ENCODE assay signal across 8 cellular contexts in genomic region chr5:119079436-119079921, GRCh38. TPM values are rescaled to one million over a fixed set of nuclear protein-coding genes. Genes with fewer than 3 reads are reported as not detected.
DNase-seq lines count a peak whose midpoint lies in the region; ATAC-seq and TF ChIP-seq lines count a peak whose summit lies in the region.
"Not testable (repeated sequence)": the region's sequence is repeated elsewhere in the genome, so short reads cannot be mapped to it uniquely, and the experiment has no call there.

No MANE protein-coding gene starts in this region.

- CTCF ChIA-PET in HEK293 (lab: Yijun Ruan, JAX): interaction anchor here (1.3 kb wide), 1 partner anchor 333 kb away, joined by 3 read pairs; no protein-coding TSS in a partner anchor

- H3K9me3 Mint-ChIP-seq in activated T-cell treated with anti-CD3 and anti-CD28 coated beads, Interleukin-2, amount 50 U/mL, for 72 hours: not testable (repeated sequence)

- peaks cover 21% of the 10 kb centered on the region for H3K4me1 ChIP-seq in HEK293 (ENCODE audit: control insufficient read depth, insufficient read depth, low read length)

- not testable (repeated sequence) for H3K27me3 Mint-ChIP-seq in activated T-cell treated with anti-CD3 and anti-CD28 coated beads, Interleukin-2, amount 50 U/mL, for 72 hours (ENCODE audit: low read depth)

- DNase-seq in AG08395 (ENCODE audit: low spot score) (peak; percentile 4), erythroblast (lab: John Stamatoyannopoulos, UW) (peak; percentile 71 to 72), retina (peak; percentile 19)
- peak; percentile 54 to 65 for DNase-seq in activated T-cell treated with anti-CD3 and anti-CD28 coated beads, Interleukin-2, amount 50 U/mL, for 72 hours

- not testable (repeated sequence) for TF ChIP-seq POLR2A in erythroblast (IDR thresholded peaks at IDR 0.05; ENCODE audit: low read length)

- ATAC-seq in GM18868 (IDR thresholded peaks at IDR 0.05; ENCODE audit: unreplicated experiment) (peak; percentile 54), HG03439 (IDR thresholded peaks at IDR 0.05; ENCODE audit: unreplicated experiment) (peak; percentile 43), SK-N-SH treated with all-trans-retinoic acid at 6 μM for 48 hours (peak; percentile 54)
- peak; percentile 93 to 94 for ATAC-seq in activated T-cell treated with anti-CD3 and anti-CD28 coated beads, Interleukin-2, amount 50 U/mL, for 72 hours (replicated peaks in 1 of 2)

- H3K36me3 Mint-ChIP-seq in activated T-cell treated with anti-CD3 and anti-CD28 coated beads, Interleukin-2, amount 50 U/mL, for 72 hours (ENCODE audit: insufficient read depth in 2 of 2): not testable (repeated sequence)

- peak overlapping the region; percentile 68 to 74 for H3K4me3 Mint-ChIP-seq in activated T-cell treated with anti-CD3 and anti-CD28 coated beads, Interleukin-2, amount 50 U/mL, for 72 hours

- POLR2A ChIA-PET in HEK293 (lab: Yijun Ruan, JAX): interaction anchor here (2.4 kb wide), 1 partner anchor 9 kb away, joined by 10 read pairs; the partner anchor contains the start of gene DMXL1

- H3K36me3 ChIP-seq in HEK293 (ENCODE audit: control insufficient read depth in 2 of 2, insufficient read depth in 1 of 2, low read length in 2 of 2): not testable (repeated sequence)

- not testable (repeated sequence) for H3K9me3 ChIP-seq in HEK293 (ENCODE audit: control insufficient read depth, insufficient read depth, low read depth, low read length)

- H3K27ac ChIP-seq in HEK293 (ENCODE audit: extremely low read depth, low read depth, low read length): not testable (repeated sequence)

- H3K27ac Mint-ChIP-seq in activated T-cell treated with anti-CD3 and anti-CD28 coated beads, Interleukin-2, amount 50 U/mL, for 72 hours: peak overlapping the region; percentile 34

- H3K4me3 ChIP-seq in HEK293 (ENCODE audit: low read depth, low read length): not testable (repeated sequence)

- TF ChIP-seq CTCF in HEK293 (tag by site-specific recombination; IDR thresholded peaks at IDR 0.05): not testable (repeated sequence)

- H3K4me1 Mint-ChIP-seq in activated T-cell treated with anti-CD3 and anti-CD28 coated beads, Interleukin-2, amount 50 U/mL, for 72 hours (ENCODE audit: low read depth): peaks cover 49% of the 10 kb centered on the region

TF ChIP-seq in HEK293, 187 proteins besides CTCF, POLR2A, EP300 and RAD21:
- TF ChIP-seq PRDM1 (tag by site-specific recombination; IDR thresholded peaks at IDR 0.05) (peak; percentile 43; the same call in 1 of the 2 replicates), SCRT2 (tag by site-specific recombination; IDR thresholded peaks at IDR 0.05) (peak; percentile 79)

RNA-seq across cellular contexts. Expression of gene DMXL1, which starts 8.6 kb away (rescaled TPM):
- total RNA-seq in activated T-cell treated with anti-CD3 and anti-CD28 coated beads, Interleukin-2, amount 50 U/mL, for 72 hours: 10 to 100 TPM; 34.8 to 43.6 TPM

Comparison
In these comparisons a context has a peak if more than half of its experiments do, and no peak if none do; other contexts are left out.
1. DNase-seq: peak in every context shown above with its lines; median percentile 72 in erythroblast; 60 in activated T-cell treated with anti-CD3 and anti-CD28 coated beads, Interleukin-2, amount 50 U/mL, for 72 hours; 19 in retina; 4 in AG08395.
2. ATAC-seq: peak in every context shown above with its lines; median percentile 94 in activated T-cell treated with anti-CD3 and anti-CD28 coated beads, Interleukin-2, amount 50 U/mL, for 72 hours; 54 in GM18868; 54 in SK-N-SH treated with all-trans-retinoic acid at 6 μM for 48 hours; 43 in HG03439.